8 cellular contexts compared by ENCODE assay signal in genomic region chr1:38029081-38029681, GRCh38. TPM values are rescaled to one million over a fixed set of nuclear protein-coding genes. Genes with fewer than 3 reads are reported as not detected.
A peak's percentile ranks its signal among the peaks of the same experiment; 100 is the strongest.
DNase-seq lines count a peak whose midpoint lies in the region; ATAC-seq and TF ChIP-seq lines count a peak whose summit lies in the region.

No MANE protein-coding gene starts in this region.

- intact Hi-C loops in activated CD4-positive, alpha-beta memory T cell treated with anti-CD3 and anti-CD28 coated beads for 36 hours (cut with micrococcal nuclease): loop anchor here (5.0 kb wide), 2 partner anchors 558 to 808 kb away; no protein-coding TSS in a partner anchor

- H3K4me3 ChIP-seq in iPS-20b (ENCODE audit: low read length): peak overlapping the region; percentile 50; the same call in 1 of the 2 replicates

- H3K27ac ChIP-seq in iPS-20b (ENCODE audit: low read length): peak overlapping the region; percentile 37

- no peaks in the 10 kb centered on the region for H3K9me3 ChIP-seq in iPS-20b (ENCODE audit: insufficient read depth, low read depth, low read length)

- H3K36me3 ChIP-seq in iPS-20b (ENCODE audit: insufficient read depth, low read depth, low read length): peaks cover 19% of the 10 kb centered on the region

- TF ChIP-seq POLR2A in GM18505 (IDR thresholded peaks at IDR 0.05; ENCODE audit: borderline replicate concordance, extremely low read depth, insufficient read depth, insufficient read length): no peak

- CTCF ChIA-PET in activated CD4-positive, alpha-beta memory T cell treated with anti-CD3 and anti-CD28 coated beads for 36 hours (lab: Charles Lee): interaction anchor here (1.0 to 7.0 kb wide), 8 partner anchors 8 to 169 kb away, joined by 3 to 69 read pairs (median 7); partner anchors contain the start of genes MTF1 and UTP11

- no peaks in the 10 kb centered on the region for H3K9me3 Mint-ChIP-seq in activated CD4-positive, alpha-beta memory T cell treated with anti-CD3 and anti-CD28 coated beads for 36 hours

- no peak overlapping the region for H3K4me3 Mint-ChIP-seq in activated CD4-positive, alpha-beta memory T cell treated with anti-CD3 and anti-CD28 coated beads for 36 hours

- DNase-seq in A172 (ENCODE audit: low spot score) (peak; percentile 29), NCI-H187 (lab: John Stamatoyannopoulos, UW) (no peak), NCI-H128 (lab: John Stamatoyannopoulos, UW; ENCODE audit: unreplicated experiment) (no peak)
- DNase-seq in activated CD4-positive, alpha-beta memory T cell treated with anti-CD3 and anti-CD28 coated beads for 36 hours: no peak

- H3K27me3 Mint-ChIP-seq in activated CD4-positive, alpha-beta memory T cell treated with anti-CD3 and anti-CD28 coated beads for 36 hours: no peaks in the 10 kb centered on the region

- TF ChIP-seq RAD21 in Ishikawa (IDR thresholded peaks at IDR 0.05; ENCODE audit: low read depth): peak; percentile 34; the same call in 1 of the 2 replicates

- peak overlapping the region; percentile 89 for H3K27ac Mint-ChIP-seq in activated CD4-positive, alpha-beta memory T cell treated with anti-CD3 and anti-CD28 coated beads for 36 hours

- no peak for TF ChIP-seq EP300 in Ishikawa (IDR thresholded peaks at IDR 0.05; ENCODE audit: borderline replicate concordance)

- peak overlapping the region; percentile 67; the same call in 1 of the 2 replicates for H3K9ac ChIP-seq in iPS-20b (ENCODE audit: low read depth, low read length)

- ATAC-seq in GM18858 (IDR thresholded peaks at IDR 0.05; ENCODE audit: unreplicated experiment): no peak
- no peak for ATAC-seq in GM18505 (IDR thresholded peaks at IDR 0.05; ENCODE audit: unreplicated experiment)

- H3K27me3 ChIP-seq in iPS-20b (ENCODE audit: insufficient read depth, low read length): no peaks in the 10 kb centered on the region

- H3K4me1 ChIP-seq in iPS-20b (ENCODE audit: insufficient read depth, low read length): peaks cover 27% of the 10 kb centered on the region

- H3K36me3 Mint-ChIP-seq in activated CD4-positive, alpha-beta memory T cell treated with anti-CD3 and anti-CD28 coated beads for 36 hours: peaks cover 12% of the 10 kb centered on the region

- peaks cover 51% of the 10 kb centered on the region for H3K4me1 Mint-ChIP-seq in activated CD4-positive, alpha-beta memory T cell treated with anti-CD3 and anti-CD28 coated beads for 36 hours (ENCODE audit: low read depth)

- POLR2A ChIA-PET in activated CD4-positive, alpha-beta memory T cell treated with anti-CD3 and anti-CD28 coated beads for 36 hours (lab: Charles Lee): interaction anchor here (0.7 to 2.7 kb wide), 6 partner anchors 15 to 828 kb away, joined by 3 to 20 read pairs (median 4); partner anchors contain the start of genes SF3A3 and UTP11

TF ChIP-seq in Ishikawa, 13 proteins besides CTCF, POLR2A, EP300 and RAD21:
- TF ChIP-seq TEAD4 (IDR thresholded peaks at IDR 0.05) (no peak), NFIC (IDR thresholded peaks at IDR 0.05) (0 out of 2 replicates have a peak, but pooled peaks have one; percentile 17)

RNA-seq across cellular contexts. Expression of gene UTP11, which starts 16.6 kb away (rescaled TPM):
- total RNA-seq in A172 (2014; rRNA removed; shearing (Covaris generic)): 69.8 and 102 TPM in 2 replicates
- 10 to 100 TPM; 51.2 to 52.3 TPM for total RNA-seq in activated CD4-positive, alpha-beta memory T cell treated with anti-CD3 and anti-CD28 coated beads for 36 hours

RNA-seq across cellular contexts. Expression of gene POU3F1, which starts 17.4 kb away (rescaled TPM):
- 0.41 TPM in 1 of 2 replicates, not detected in the other for total RNA-seq in A172 (2014; rRNA removed; shearing (Covaris generic))
- under 1 TPM; 0.26 to 0.36 TPM for total RNA-seq in activated CD4-positive, alpha-beta memory T cell treated with anti-CD3 and anti-CD28 coated beads for 36 hours

RNA-seq across cellular contexts. Expression of gene FHL3, which starts 23.9 kb away (rescaled TPM):
- 14.8 and 23.1 TPM in 2 replicates for total RNA-seq in A172 (2014; rRNA removed; shearing (Covaris generic))
- 10 to 100 TPM; 14.4 to 14.7 TPM for total RNA-seq in activated CD4-positive, alpha-beta memory T cell treated with anti-CD3 and anti-CD28 coated beads for 36 hours

RNA-seq across cellular contexts. Expression of gene SF3A3, which starts 39.4 kb away (rescaled TPM):
- 77.4 and 117 TPM in 2 replicates for total RNA-seq in A172 (2014; rRNA removed; shearing (Covaris generic))
- total RNA-seq in activated CD4-positive, alpha-beta memory T cell treated with anti-CD3 and anti-CD28 coated beads for 36 hours: 10 to 100 TPM; 93.5 to 94.4 TPM
